34 cellular contexts compared by ENCODE assay signal in the genomic region with DNA sequence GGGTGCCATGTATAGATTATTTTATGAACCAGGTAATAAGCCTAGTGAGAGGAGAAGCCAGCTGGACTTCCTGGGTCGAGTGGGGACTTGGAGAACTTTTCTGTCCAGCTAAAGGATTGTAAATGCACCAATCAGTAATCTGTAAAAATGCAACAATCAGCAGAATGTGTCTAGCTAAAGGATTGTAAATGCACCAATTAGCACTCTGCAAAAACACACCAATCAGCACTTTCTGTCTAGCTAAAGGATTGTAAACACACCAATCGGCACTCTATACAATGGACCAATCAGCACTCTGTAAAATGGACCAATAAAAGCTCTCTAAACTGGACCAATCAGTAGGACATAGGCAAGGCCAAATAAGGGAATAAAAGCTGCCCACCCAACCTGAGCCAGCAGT.
"Had no signal": no experiment of that assay in that cellular context is flagged by ENCODE, and none has a peak within 500 bp of the region (broad histone marks: within the 10 kb centered on the region; RNA-seq: fewer than 3 reads in every experiment).

No MANE protein-coding gene starts in this region.

- H3K4me3 ChIP-seq: MG63 had no signal

- H3K27me3 ChIP-seq: MG63 had no signal

- H3K36me3 ChIP-seq: MG63 had no signal

- H3K4me2 ChIP-seq: KMS-11 had no signal

- DNase-seq: Karpas-422, Kasumi-1, MG63, MM.1S, MV-4-11, NCI-H1048, NCI-H1092, NCI-H1092 treated with DMSO at 0.1 percent for 48 hours, NCI-H1105, NCI-H1105 treated with DMSO at 0.1 percent for 48 hours, NCI-H1417, NCI-H1417 treated with DMSO at 0.1 percent for 48 hours, NCI-H1436, NCI-H1436 treated with DMSO at 0.1 percent for 48 hours, NCI-H146, NCI-H1694, NCI-H1694 treated with DMSO at 0.1 percent for 48 hours, NCI-H187, NCI-H187 treated with DMSO at 0.1 percent for 48 hours, NCI-H1930, NCI-H2029, NCI-H2029 treated with DMSO at 0.1 percent for 48 hours, NCI-H2081, NCI-H2081 treated with DMSO at 0.1 percent for 48 hours, NCI-H2107, NCI-H2171, NCI-H2171 treated with DMSO at 0.1 percent for 48 hours, NCI-H2227 treated with DMSO at 0.1 percent for 48 hours, NCI-H226, NCI-H345, NCI-H446, NCI-H446 treated with DMSO at 0.1 percent for 48 hours, NCI-H510A had no signal

- H3K9ac ChIP-seq: KMS-11 had no signal

- H3K27ac ChIP-seq: KMS-11 had no signal
